8 cellular contexts compared by ENCODE assay signal in genomic region chr19:49665301-49666119, GRCh38. TPM values are rescaled to one million over a fixed set of nuclear protein-coding genes. Genes with fewer than 3 reads are reported as not detected.
DNase-seq lines count a peak whose midpoint lies in the region; ATAC-seq and TF ChIP-seq lines count a peak whose summit lies in the region.

Gene BCL2L12, plus strand, starts transcription at chr19:49665933. Its CDS starts 760 bp downstream, at chr19:49666693.
A gene with protein sequence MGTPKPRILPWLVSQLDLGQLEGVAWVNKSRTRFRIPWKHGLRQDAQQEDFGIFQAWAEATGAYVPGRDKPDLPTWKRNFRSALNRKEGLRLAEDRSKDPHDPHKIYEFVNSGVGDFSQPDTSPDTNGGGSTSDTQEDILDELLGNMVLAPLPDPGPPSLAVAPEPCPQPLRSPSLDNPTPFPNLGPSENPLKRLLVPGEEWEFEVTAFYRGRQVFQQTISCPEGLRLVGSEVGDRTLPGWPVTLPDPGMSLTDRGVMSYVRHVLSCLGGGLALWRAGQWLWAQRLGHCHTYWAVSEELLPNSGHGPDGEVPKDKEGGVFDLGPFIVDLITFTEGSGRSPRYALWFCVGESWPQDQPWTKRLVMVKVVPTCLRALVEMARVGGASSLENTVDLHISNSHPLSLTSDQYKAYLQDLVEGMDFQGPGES (minus strand): TSS chr19:49665857. CDS start chr19:49664838, 1,019 bp downstream.

- no peaks in the 10 kb centered on the region for H3K9me3 ChIP-seq in spleen

- TF ChIP-seq POLR2A in GM18951 (IDR thresholded peaks at IDR 0.05; ENCODE audit: extremely low read depth, insufficient read depth, insufficient read length) (peak; percentile 74), spleen (IDR thresholded peaks at IDR 0.05) (peak in 1 of 3 donors; percentile 43)

- WGBS in spleen, 5 donors: 0 to 1% (median 0%) methylated on average over 46 to 52 of the region's 52 CpGs

- DNase-seq in AG08396 (ENCODE audit: low spot score) (peak; percentile 99), NCI-H446 treated with DMSO at 0.1 percent for 48 hours (lab: John Stamatoyannopoulos, UW) (peak; percentile 82), iris pigment epithelial cell (ENCODE audit: low read depth) (peak; percentile 94), spleen (peak; percentile 99)
- peak; percentile 98 for DNase-seq in activated CD4-positive, CD25-positive, alpha-beta regulatory T cell treated with anti-CD3 and anti-CD28 coated beads, Interleukin-2, amount 50 U/mL, for 16 hours (ENCODE audit: low read depth, low spot score)
- peak; percentile 98 for DNase-seq in central memory CD4-positive, alpha-beta T cell

- no peaks in the 10 kb centered on the region for H3K27me3 ChIP-seq in spleen (replicated peaks in 1 of 7)

- H3K4me3 ChIP-seq in spleen: peak within 1 kb of the TSS; percentile 68 to 95 (median 89)

- intact Hi-C loops in spleen (cut with DNase I; ENCODE audit: low total_unique reads): loop anchor here (10.0 kb wide), 1 partner anchor 71 kb away; the partner anchor contains the start of gene PRR12

- H3K4me1 ChIP-seq in spleen: peaks cover 15 to 53% (median 37%) of the 10 kb centered on the region in 6 donors

- TF ChIP-seq CTCF in spleen (IDR thresholded peaks at IDR 0.05 in 8 of 11, conservative IDR thresholded peaks at IDR 0.05 in 3 of 11): peak in 3 of 11 experiments; percentile 5 to 15 (median 10)

- in situ Hi-C loops in GM18951 (cut with MboI; ENCODE audit: low sequenced_read_pairs, unreplicated experiment): no loop called here

- peak within 1 kb of the TSS; percentile 86 to 96 (median 93) for H3K27ac ChIP-seq in spleen

- peaks cover 4 to 59% (median 26%) of the 10 kb centered on the region in 6 donors for H3K36me3 ChIP-seq in spleen

- ATAC-seq in HG03175 (IDR thresholded peaks at IDR 0.05; ENCODE audit: unreplicated experiment): peak; percentile 89

RNA-seq across cellular contexts. Expression of gene BCL2L12, which starts in this region (rescaled TPM):
- total RNA-seq in spleen: 10 to 100 TPM in 6 of 7 donors, 1 to 10 TPM in 1; 7.8 to 26.6 (median 16.3) TPM
- 10 to 100 TPM; 26.5 to 36.7 (median 30.1) TPM for polyA plus RNA-seq in spleen

RNA-seq across cellular contexts. Expression of the second gene that starts in this region (rescaled TPM):
- total RNA-seq in spleen: 100 to 1,000 TPM in 4 of 7 donors, 10 to 100 TPM in 3; 87.9 to 150 (median 127) TPM
- polyA plus RNA-seq in spleen: 100 to 1,000 TPM; 127 to 294 (median 276) TPM

Comparison
In these comparisons a context has a peak if more than half of its experiments do, and no peak if none do; other contexts are left out.
1. Peak in every context shown above with its lines: DNase-seq, ATAC-seq, H3K4me3 ChIP-seq and H3K27ac ChIP-seq.